Comparison of ENCODE assay signal across 8 cellular contexts in the genomic region with DNA sequence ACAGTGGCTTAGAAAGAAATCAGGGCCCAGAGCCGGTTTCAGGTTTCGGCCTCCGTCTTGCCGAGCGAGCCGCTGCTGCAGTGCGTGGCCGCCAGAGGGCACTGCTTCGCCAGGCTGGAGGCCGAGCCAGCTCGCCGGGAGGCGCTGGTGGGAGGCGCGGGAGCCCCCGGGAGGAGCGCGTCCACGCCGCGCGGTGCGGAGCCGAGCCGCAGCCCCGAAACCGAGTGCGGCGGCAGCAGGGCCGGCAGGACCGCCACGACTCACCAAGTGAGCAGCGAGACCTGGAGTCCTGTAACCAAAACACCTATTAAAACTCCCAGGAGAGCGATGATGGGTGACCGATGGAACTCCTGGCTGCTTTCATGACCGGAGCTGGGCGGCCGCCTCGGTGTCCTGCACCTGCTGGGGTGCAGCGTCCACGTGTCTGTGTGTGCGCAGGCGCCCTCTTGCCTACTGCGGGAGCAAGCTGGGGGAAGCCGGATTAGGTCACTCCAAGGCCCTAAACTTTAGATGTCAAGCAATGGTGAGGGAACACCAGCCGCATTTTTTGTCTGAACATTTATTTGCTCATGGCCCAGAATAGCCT.
A peak's percentile ranks its signal among the peaks of the same experiment; 100 is the strongest.
DNase-seq lines count a peak whose midpoint lies in the region; ATAC-seq and FAIRE-seq lines count a peak whose summit lies in the region.

No MANE protein-coding gene starts in this region.

- no CpG with 5 or more reads among the region's 46 CpGs for WGBS in mesendoderm (ENCODE audit: extremely low coverage, insufficient coverage, low lambda C conversion rate)

- peak overlapping the region; percentile 97 for H3K4me2 ChIP-seq in mesendoderm (ENCODE audit: low read length)

- H2BK5ac ChIP-seq in mesendoderm (ENCODE audit: low read length) = no peak overlapping the region

- H3K36me3 Mint-ChIP-seq in effector memory CD8-positive, alpha-beta T cell (ENCODE audit: insufficient read depth) = peaks cover 9% of the 10 kb centered on the region

- no peak overlapping the region for H3K4me3 Mint-ChIP-seq in effector memory CD8-positive, alpha-beta T cell

- H3K23ac ChIP-seq in mesendoderm (ENCODE audit: low read length) = peak overlapping the region; percentile 66

- H3K56ac ChIP-seq in mesendoderm (ENCODE audit: low read length) = peak overlapping the region; percentile 70

- H2BK15ac ChIP-seq in mesendoderm (replicated peaks; ENCODE audit: low read depth) = no peak overlapping the region

- peak; percentile 67 for FAIRE-seq in GM18507 (lab: Jason Lieb, UNC)

- no peaks in the 10 kb centered on the region for H3K79me1 ChIP-seq in mesendoderm (ENCODE audit: low read length)

- H3K4me1 Mint-ChIP-seq in effector memory CD8-positive, alpha-beta T cell (ENCODE audit: low read depth in 2 of 2) = peaks cover 9 to 10% of the 10 kb centered on the region in 2 donors

- H3K4ac ChIP-seq in mesendoderm (ENCODE audit: low read depth, low read length) = no peak overlapping the region

- no peaks in the 10 kb centered on the region for H3K79me2 ChIP-seq in mesendoderm (ENCODE audit: control insufficient read depth, insufficient read depth, low read length)

- H2AK5ac ChIP-seq in mesendoderm (ENCODE audit: low read length) = no peak overlapping the region

- no peak overlapping the region for H3K27ac ChIP-seq in mesendoderm (ENCODE audit: low read depth, low read length)

- DNase-seq in A172 (ENCODE audit: low spot score) (peak; percentile 30), GM18507 (ENCODE audit: extremely low spot score, insufficient read length, low read depth) (peak; percentile 49), NCI-H524 treated with DMSO at 0.1 percent for 48 hours (lab: John Stamatoyannopoulos, UW) (peak; percentile 17), mesendoderm (peak; percentile 59)
- DNase-seq in activated CD8-positive, alpha-beta memory T cell treated with anti-CD3 and anti-CD28 coated beads for 24 hours = peak; percentile 88
- DNase-seq in effector memory CD8-positive, alpha-beta T cell = peak; percentile 71 to 73 (median 72)
- peak; percentile 44 for DNase-seq in stimulated activated CD8-positive, alpha-beta memory T cell treated with anti-CD3 and anti-CD28 coated beads, Interleukin-15, amount 100 ng/mL, for 1 hour (ENCODE audit: low read depth)

- no peak overlapping the region for H3K27ac Mint-ChIP-seq in effector memory CD8-positive, alpha-beta T cell

- no peaks in the 10 kb centered on the region for H3K9me3 Mint-ChIP-seq in effector memory CD8-positive, alpha-beta T cell

- H3K18ac ChIP-seq in mesendoderm (ENCODE audit: low read length) = no peak overlapping the region

- H3K4me3 ChIP-seq in mesendoderm (ENCODE audit: low read length) = no peak overlapping the region

- no peak overlapping the region for H4K5ac ChIP-seq in mesendoderm (ENCODE audit: low read length)

- peak; percentile 81 for ATAC-seq in HG03135 (IDR thresholded peaks at IDR 0.05; ENCODE audit: unreplicated experiment)
- ATAC-seq in effector memory CD8-positive, alpha-beta T cell (replicated peaks) = peak; percentile 89

- H3K27me3 Mint-ChIP-seq in effector memory CD8-positive, alpha-beta T cell = peaks cover 30 to 63% of the 10 kb centered on the region in 2 donors

- peak overlapping the region; percentile 57 for H3K9ac ChIP-seq in mesendoderm (ENCODE audit: low read length)

- no peaks in the 10 kb centered on the region for H3K4me1 ChIP-seq in mesendoderm (ENCODE audit: control insufficient read depth, low read depth, low read length)

- no peaks in the 10 kb centered on the region for H3K36me3 ChIP-seq in mesendoderm (ENCODE audit: control insufficient read depth, insufficient read depth, low read length)

- no peaks in the 10 kb centered on the region for H3K27me3 ChIP-seq in mesendoderm (ENCODE audit: insufficient read depth, low read length, poor library complexity)

- no peak overlapping the region for H2BK120ac ChIP-seq in mesendoderm (ENCODE audit: low read depth, low read length)

- H4K8ac ChIP-seq in mesendoderm (ENCODE audit: low read depth, low read length) = no peak overlapping the region

Comparison
In these comparisons a context has a peak if more than half of its experiments do, and no peak if none do; other contexts are left out.
1. DNase-seq: peak in every context shown above with its lines; median percentile 88 in activated CD8-positive, alpha-beta memory T cell treated with anti-CD3 and anti-CD28 coated beads for 24 hours; 72 in effector memory CD8-positive, alpha-beta T cell; 59 in mesendoderm; 49 in GM18507; 44 in stimulated activated CD8-positive, alpha-beta memory T cell treated with anti-CD3 and anti-CD28 coated beads, Interleukin-15, amount 100 ng/mL, for 1 hour; 30 in A172; 17 in NCI-H524 treated with DMSO at 0.1 percent for 48 hours.